In the genomic region with DNA sequence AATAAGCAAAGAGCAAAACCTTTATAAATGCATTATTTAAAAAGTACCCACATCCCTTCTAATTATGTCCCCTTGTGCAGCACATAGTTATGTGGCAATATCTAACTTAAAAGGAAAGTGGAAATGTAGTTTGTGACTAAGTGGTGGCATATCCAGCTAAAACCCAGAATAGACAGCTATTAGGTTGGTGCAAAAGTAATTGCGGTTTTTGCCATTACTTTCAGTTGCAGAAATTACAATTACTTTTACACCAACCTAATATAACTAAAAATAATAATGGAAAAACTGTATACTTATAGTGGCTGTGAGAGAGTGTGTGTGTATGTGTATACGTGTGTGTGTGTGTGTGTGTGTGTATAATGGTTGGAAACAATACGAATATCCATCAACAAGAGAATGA, we compare ENCODE assay signal across 7 cellular contexts.
"Had no signal": no experiment of that assay in that cellular context is flagged by ENCODE, and none has a peak within 500 bp of the region (broad histone marks: within the 10 kb centered on the region; RNA-seq: fewer than 3 reads in every experiment).

No MANE protein-coding gene starts in this region.

- H3K27ac ChIP-seq: HL-60, KMS-11 had no signal

- ATAC-seq: K562 had no signal

- H3K9ac ChIP-seq: KMS-11 had no signal

- H3K4me2 ChIP-seq: KMS-11 had no signal

- H3K4me3 ChIP-seq: K562 had no signal

- DNase-seq: IMR-90, KBM-7, KG1 had no signal

- FAIRE-seq: HTR-8/SVneo, K562 had no signal
